Comparison of ENCODE assay signal across 33 cellular contexts in genomic region chr1:204756349-204756748, GRCh38.
"Had no signal": no experiment of that assay in that cellular context is flagged by ENCODE, and none has a peak within 500 bp of the region (broad histone marks: within the 10 kb centered on the region; RNA-seq: fewer than 3 reads in every experiment).

No MANE protein-coding gene starts in this region.

- H3K4me3 Mint-ChIP-seq: activated B cell treated with CpG ODN at 0.5 μM for 24 hours; activated CD8-positive, alpha-beta T cell treated with anti-CD3 and anti-CD28 coated beads for 36 hours; activated naive CD8-positive, alpha-beta T cell; activated T-cell treated with anti-CD3 and anti-CD28 coated beads, Interleukin-2, amount 50 U/mL, for 4 hours; activated T-helper 17 cell treated with anti-CD3 and anti-CD28 coated beads, Interleukin-2, amount 50 U/mL, for 72 hours; dendritic cell treated with granulocyte-macrophage colony-stimulating factor and Interleukin-4, amounts not matched to agents 40 ng/mL and 50 ng/mL, for 4 days; endodermal cell; T-cell; T-helper 2 cell treated with Interferon-gamma antibody and Interleukin-4, amounts not matched to agents 5 μg/mL and 100 μg/mL, for 36 hours had no signal

- H3K27ac Mint-ChIP-seq: activated B cell treated with CpG ODN at 0.5 μM for 24 hours; activated CD8-positive, alpha-beta T cell treated with anti-CD3 and anti-CD28 coated beads for 36 hours; activated naive CD8-positive, alpha-beta T cell; activated T-helper 17 cell treated with anti-CD3 and anti-CD28 coated beads, Interleukin-2, amount 50 U/mL, for 72 hours; dendritic cell treated with granulocyte-macrophage colony-stimulating factor and Interleukin-4, amounts not matched to agents 40 ng/mL and 50 ng/mL, for 4 days; endodermal cell; T-cell; T-helper 17 cell; T-helper 2 cell treated with Interferon-gamma antibody and Interleukin-4, amounts not matched to agents 5 μg/mL and 100 μg/mL, for 36 hours had no signal

- H3K4me3 ChIP-seq: cardiac muscle cell, colonic mucosa, dorsolateral prefrontal cortex had no signal

- H3K9me3 Mint-ChIP-seq: activated B cell treated with CpG ODN at 0.5 μM for 24 hours; activated CD8-positive, alpha-beta T cell treated with anti-CD3 and anti-CD28 coated beads for 36 hours; activated T-cell treated with anti-CD3 and anti-CD28 coated beads, Interleukin-2, amount 50 U/mL, for 4 hours; activated T-helper 17 cell treated with anti-CD3 and anti-CD28 coated beads, Interleukin-2, amount 50 U/mL, for 72 hours; dendritic cell treated with granulocyte-macrophage colony-stimulating factor and Interleukin-4, amounts not matched to agents 40 ng/mL and 50 ng/mL, for 4 days; endodermal cell; T-cell; T-helper 2 cell treated with Interferon-gamma antibody and Interleukin-4, amounts not matched to agents 5 μg/mL and 100 μg/mL, for 36 hours had no signal

- H3K36me3 ChIP-seq: brain microvascular endothelial cell, cardiac muscle cell, colonic mucosa had no signal

- ATAC-seq: activated CD4-positive, CD25-positive, alpha-beta regulatory T cell treated with anti-CD3 and anti-CD28 coated beads, Interleukin-2, amount 50 U/mL, for 24 hours; activated CD8-positive, alpha-beta T cell treated with anti-CD3 and anti-CD28 coated beads for 36 hours; activated T-cell treated with anti-CD3 and anti-CD28 coated beads, Interleukin-2, amount 50 U/mL, for 4 hours; activated T-helper 17 cell treated with anti-CD3 and anti-CD28 coated beads, Interleukin-2, amount 50 U/mL, for 72 hours; esophagus mucosa; T-cell; T-helper 17 cell had no signal

- H3K9me3 ChIP-seq: colonic mucosa had no signal

- H3K36me3 Mint-ChIP-seq: activated naive CD8-positive, alpha-beta T cell; T-cell had no signal

- H3K4me1 ChIP-seq: colonic mucosa had no signal

- H3K4me1 Mint-ChIP-seq: activated B cell treated with CpG ODN at 0.5 μM for 24 hours; activated T-helper 17 cell treated with anti-CD3 and anti-CD28 coated beads, Interleukin-2, amount 50 U/mL, for 72 hours; T-cell had no signal

- H3K27me3 ChIP-seq: brain microvascular endothelial cell, colonic mucosa, dorsolateral prefrontal cortex had no signal

- H3K27ac ChIP-seq: brain microvascular endothelial cell, cardiac muscle cell, colonic mucosa, dorsolateral prefrontal cortex, VCaP had no signal

- DNase-seq: activated B cell treated with CpG ODN at 0.5 μM for 24 hours; activated CD4-positive, alpha-beta T cell treated with anti-CD3 and anti-CD28 coated beads for 48 hours; activated CD4-positive, alpha-beta T cell treated with anti-CD3 and anti-CD28 coated beads, Interleukin-2, amount 50 U/mL, for 1 hour; activated CD4-positive, alpha-beta T cell treated with anti-CD3 and anti-CD28 coated beads, Interleukin-2, amount 50 U/mL, for 48 hours; activated CD8-positive, alpha-beta T cell treated with anti-CD3 and anti-CD28 coated beads for 36 hours; activated effector memory CD4-positive, alpha-beta T cell treated with Interleukin-2 at 50 U/mL for 16 hours; activated gamma-delta T cell treated with Interleukin-2 at 50 U/mL for 16 hours; activated naive CD4-positive, alpha-beta T cell treated with anti-CD3 and anti-CD28 coated beads, Interleukin-2, amount 50 U/mL, for 16 hours; activated naive CD4-positive, alpha-beta T cell treated with Interleukin-2 at 50 U/mL for 16 hours; activated T-cell treated with anti-CD3 and anti-CD28 coated beads, Interleukin-2, amount 50 U/mL, for 4 hours; amniotic stem cell; anterior cingulate cortex; brain microvascular endothelial cell; central memory CD4-positive, alpha-beta T cell; cerebellar nuclear complex; colonic mucosa; dorsolateral prefrontal cortex; effector memory CD4-positive, alpha-beta T cell; endodermal cell; foreskin fibroblast; head of caudate nucleus; SW 1271; T-cell; T-helper 17 cell; T1000 had no signal
